ENCODE assay signal across 10 cellular contexts in genomic region chr9:88651682-88652633, GRCh38.
A peak's percentile ranks its signal among the peaks of the same experiment; 100 is the strongest.
DNase-seq lines count a peak whose midpoint lies in the region; ATAC-seq and TF ChIP-seq lines count a peak whose summit lies in the region.
"Had no signal": no experiment of that assay in that cellular context is flagged by ENCODE, and none has a peak within 500 bp of the region (broad histone marks: within the 10 kb centered on the region; RNA-seq: fewer than 3 reads in every experiment).

No MANE protein-coding gene starts in this region.

- DNase-seq in AG09309 (ENCODE audit: low read depth) (peak; percentile 97), RPMI7951 (ENCODE audit: low read depth) (peak; percentile 96), fibroblast of pulmonary artery (ENCODE audit: low read depth) (peak; percentile 96), omental fat pad (ENCODE audit: low spot score) (peak; percentile 72), 8988T (no peak)
- DNase-seq in activated effector memory CD4-positive, alpha-beta T cell treated with Interleukin-2 at 50 U/mL for 16 hours: no peak
- DNase-seq: stimulated activated CD4-positive, alpha-beta T cell treated with anti-CD3 and anti-CD28 coated beads, Interleukin-4, amount 100 ng/mL, for 4 hours had no signal

- H3K4me3 ChIP-seq in AG09309 (ENCODE audit: control insufficient read depth, low read depth, low read length) (peak overlapping the region; percentile 33), fibroblast of pulmonary artery (replicated peaks; ENCODE audit: low read depth, low read length) (no peak overlapping the region)
- H3K4me3 ChIP-seq: SJCRH30 had no signal

- peak; percentile 49 for TF ChIP-seq CTCF in AG09309 (IDR thresholded peaks at IDR 0.05; ENCODE audit: control insufficient read depth, insufficient read depth, low read depth, low read length, missing control alignments)
- peak; percentile 55 for TF ChIP-seq CTCF in fibroblast of pulmonary artery (IDR thresholded peaks at IDR 0.05; ENCODE audit: low read length, missing control alignments)
- no peak for TF ChIP-seq CTCF in omental fat pad (IDR thresholded peaks at IDR 0.05)

- ATAC-seq in omental fat pad (ENCODE audit: low FRiP score): peak; percentile 96
- ATAC-seq in GM21825 (IDR thresholded peaks at IDR 0.05; ENCODE audit: unreplicated experiment): no peak
- no peak for ATAC-seq in GM18867 (IDR thresholded peaks at IDR 0.05; ENCODE audit: unreplicated experiment)

Comparison
In these comparisons a context has a peak if more than half of its experiments do, and no peak if none do; other contexts are left out.
1. DNase-seq: peak in AG09309 (single experiment), RPMI7951 (single experiment), fibroblast of pulmonary artery (single experiment) and omental fat pad (single experiment); none in 8988T (single experiment) and activated effector memory CD4-positive, alpha-beta T cell treated with Interleukin-2 at 50 U/mL for 16 hours (single experiment).
2. CTCF ChIP-seq: peak in AG09309 (single experiment) and fibroblast of pulmonary artery (single experiment); none in omental fat pad (0 of 3).